In the genomic region with DNA sequence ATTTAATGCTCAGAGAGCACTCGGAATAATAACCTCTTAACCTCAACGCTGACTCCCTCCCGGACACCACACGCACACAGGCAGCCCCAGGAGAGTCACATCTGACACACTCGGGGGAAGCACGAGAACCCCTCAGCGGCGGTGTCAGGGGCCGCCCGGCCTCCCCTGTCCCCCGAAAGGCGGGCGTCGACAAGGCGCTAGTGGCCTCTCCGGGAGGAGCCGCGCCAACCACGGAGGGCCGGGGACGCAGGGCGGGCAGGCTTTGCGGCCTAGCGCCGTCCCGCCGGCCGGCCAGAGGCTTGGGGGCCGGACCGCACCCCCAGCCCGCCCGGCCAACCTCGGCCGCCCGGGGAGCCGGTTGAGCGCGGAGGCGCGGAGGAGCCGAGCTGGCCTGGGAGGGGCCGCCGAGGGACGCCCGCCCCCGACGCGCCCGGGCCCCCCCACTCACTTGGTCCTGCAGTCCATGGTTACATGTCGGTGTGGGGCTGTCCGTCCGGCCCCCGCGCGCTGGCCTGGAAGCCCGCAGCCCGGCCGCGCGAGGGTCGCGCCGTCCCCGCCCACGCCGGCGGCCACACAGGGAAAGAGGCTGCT, we compare ENCODE assay signal across 1 cellular context.
TF ChIP-seq lines count a peak whose summit lies in the region.

No MANE protein-coding gene starts in this region.

TF ChIP-seq in H1, 55 proteins besides CTCF, POLR2A, EP300 and RAD21:
- TF ChIP-seq CHD1 (IDR thresholded peaks at IDR 0.05; ENCODE audit: low read depth, low read length) (no peak), CREB1 (IDR thresholded peaks at IDR 0.05) (no peak), HDAC2 (IDR thresholded peaks at IDR 0.05; ENCODE audit: borderline replicate concordance in 1 of 2, low read depth in 2 of 2, low read length in 2 of 2) (0 out of 4 replicates have a peak, but pooled peaks have one; percentile 11 to 30), NANOG (IDR thresholded peaks at IDR 0.05; ENCODE audit: insufficient read depth, low read depth, low read length, poor library complexity, severe bottlenecking) (no peak), MAX (IDR thresholded peaks at IDR 0.05) (0 out of 2 replicates have a peak, but pooled peaks have one; percentile 52), RXRA (IDR thresholded peaks at IDR 0.05; ENCODE audit: insufficient read depth, low read depth, low read length) (no peak), TAF1 (IDR thresholded peaks at IDR 0.05; ENCODE audit: low read depth, low read length) (no peak), ASH2L (IDR thresholded peaks at IDR 0.05; ENCODE audit: low read length) (peak; percentile 20), POU5F1 (IDR thresholded peaks at IDR 0.05; ENCODE audit: low read depth, low read length) (no peak)
